Comparison of ENCODE assay signal across 9 cellular contexts in the genomic region with DNA sequence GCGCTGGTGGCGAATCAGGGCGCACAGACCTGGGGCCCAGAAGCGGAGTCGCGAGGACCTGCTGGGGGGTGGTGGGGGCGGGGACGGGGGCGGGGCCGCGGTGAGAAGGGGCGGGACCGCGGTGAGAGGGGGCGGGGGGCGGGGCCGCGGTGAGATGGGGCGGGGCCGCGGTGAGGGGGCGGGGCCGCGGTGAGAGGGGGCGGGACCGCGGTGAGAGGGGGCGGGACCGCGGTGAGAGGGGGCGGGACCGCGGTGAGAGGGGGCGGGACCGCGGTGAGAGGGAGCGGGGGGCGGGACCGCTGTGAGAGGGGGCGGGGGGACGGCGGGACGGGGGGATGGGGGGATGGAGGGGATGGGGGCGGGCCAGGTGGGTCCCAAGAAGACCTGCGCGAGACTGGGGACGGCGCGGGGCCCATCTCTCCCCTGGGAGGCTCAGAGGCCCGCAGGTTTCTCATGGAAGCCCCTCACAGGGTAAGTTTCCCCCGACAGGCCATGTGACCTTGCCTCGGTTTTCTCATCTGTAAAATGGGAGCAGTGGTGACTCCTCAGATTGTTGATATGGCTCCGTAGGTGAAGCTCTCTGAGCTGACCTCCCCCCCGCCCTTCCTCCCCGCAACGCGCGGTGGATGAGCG. TPM values are rescaled to one million over a fixed set of nuclear protein-coding genes. Genes with fewer than 3 reads are reported as not detected.
DNase-seq lines count a peak whose midpoint lies in the region; ATAC-seq and TF ChIP-seq lines count a peak whose summit lies in the region.
"Had no signal": no experiment of that assay in that cellular context is flagged by ENCODE, and none has a peak within 500 bp of the region (broad histone marks: within the 10 kb centered on the region; RNA-seq: fewer than 3 reads in every experiment).

No MANE protein-coding gene starts in this region.

- H3K27ac Mint-ChIP-seq in Caco-2 (ENCODE audit: unreplicated experiment), result no peak overlapping the region

- H3K27me3 ChIP-seq in Caco-2 (replicated peaks; ENCODE audit: control insufficient read depth, insufficient read depth, low read length) (no peaks in the 10 kb centered on the region), heart right ventricle (peaks cover 0 to 16% (median 10%) of the 10 kb centered on the region in 7 donors), prostate gland (replicated peaks; ENCODE audit: insufficient read depth) (no peaks in the 10 kb centered on the region)

- 19 to 24% methylated on average over 33 to 59 of the region's 59 CpGs for WGBS in heart right ventricle, 2 donors
- WGBS in prostate gland, result 22% methylated on average over 29 of the region's 59 CpGs

- CTCF ChIA-PET in Caco-2 (lab: Charles Lee), result interaction anchor here (0.6 kb wide), 1 partner anchor 37 kb away, joined by 3 read pairs; no protein-coding TSS in a partner anchor

- peaks cover 9% of the 10 kb centered on the region for H3K9me3 Mint-ChIP-seq in Caco-2 (ENCODE audit: unreplicated experiment)

- H3K27ac ChIP-seq in heart right ventricle, result no peak overlapping the region
- peak overlapping the region; percentile 11 to 66 for H3K27ac ChIP-seq in prostate gland

- POLR2A ChIA-PET in Caco-2 (lab: Charles Lee), result no interaction called here

- ATAC-seq in heart right ventricle (peak in 1 of 8 donors; percentile 7), GM21515 (IDR thresholded peaks at IDR 0.05; ENCODE audit: unreplicated experiment) (no peak)

- BruUV-seq in Caco-2 (replicated peaks; lab: Mats Ljungman, UMichigan), result no TSS peak

- intact Hi-C loops in Caco-2 (cut with micrococcal nuclease; ENCODE audit: unreplicated experiment), result no loop called here
- intact Hi-C loops in heart right ventricle (cut with DNase I), result no loop called here
- intact Hi-C loops in prostate gland (cut with DNase I), result no loop called here

- H3K4me1 ChIP-seq in Caco-2 (peaks cover 21% of the 10 kb centered on the region), heart right ventricle (peaks cover 8 to 15% (median 12%) of the 10 kb centered on the region in 9 donors), prostate gland (replicated peaks) (peaks cover 11% of the 10 kb centered on the region)

- TF ChIP-seq CTCF in Caco-2 (IDR thresholded peaks at IDR 0.05; ENCODE audit: insufficient read depth in 1 of 2, low read depth in 1 of 2, low read length in 1 of 2, severe bottlenecking in 1 of 2, unreplicated experiment in 1 of 2) (no peak), heart right ventricle (IDR thresholded peaks at IDR 0.05) (no peak), prostate gland (IDR thresholded peaks at IDR 0.05) (no peak)

- H3K9me3 ChIP-seq in Caco-2 (peaks cover 5% of the 10 kb centered on the region; the same call in 1 of the 2 replicates), heart right ventricle (no peaks in the 10 kb centered on the region), prostate gland (no peaks in the 10 kb centered on the region)

- H3K4me3 Mint-ChIP-seq in Caco-2 (ENCODE audit: unreplicated experiment), result peak overlapping the region; percentile 59

- H3K36me3 ChIP-seq in Caco-2 (ENCODE audit: control insufficient read depth, insufficient read depth, low read length), result 0 out of 2 replicates have a peak, but pooled peaks cover 1% of the 10 kb centered on the region
- peaks cover 0 to 17% (median 8%) of the 10 kb centered on the region in 9 donors for H3K36me3 ChIP-seq in heart right ventricle
- H3K36me3 ChIP-seq in prostate gland, result no peaks in the 10 kb centered on the region

- H3K27me3 Mint-ChIP-seq in Caco-2 (ENCODE audit: insufficient read depth, unreplicated experiment), result no peaks in the 10 kb centered on the region

- peaks cover 21% of the 10 kb centered on the region for H3K4me1 Mint-ChIP-seq in Caco-2 (ENCODE audit: low read depth, unreplicated experiment)

- DNase-seq in Caco-2 (no peak), T-helper 9 cell (peak; percentile 18), heart right ventricle (no peak), prostate gland (ENCODE audit: low spot score) (no peak), NCI-H345 treated with DMSO at 0.1 percent for 48 hours (lab: John Stamatoyannopoulos, UW; ENCODE audit: unreplicated experiment) (no peak), SHP77 treated with DMSO at 0.1 percent for 48 hours (lab: John Stamatoyannopoulos, UW) (no peak), OCI-M2 (lab: John Stamatoyannopoulos, UW; ENCODE audit: unreplicated experiment) (no peak)
- DNase-seq: NK-92 treated with Interleukin-12 subunit alpha and Interleukin-12 subunit beta, amount 100 ng/mL, for 24 hours had no signal

- H3K36me3 Mint-ChIP-seq in Caco-2 (ENCODE audit: insufficient read depth, unreplicated experiment), result peaks cover 35% of the 10 kb centered on the region

- no peak for TF ChIP-seq POLR2A in prostate gland (IDR thresholded peaks at IDR 0.05)

- H3K4me3 ChIP-seq in Caco-2 (ENCODE audit: low read depth, low read length) (peak overlapping the region; percentile 67), heart right ventricle (peak overlapping the region in 9 of 10 donors; percentile 27 to 50 (median 45)), prostate gland (peak overlapping the region; percentile 26 to 35)

RNA-seq across cellular contexts. Expression of gene DBNDD1, which starts 28.6 kb away (rescaled TPM):
- total RNA-seq in Caco-2 (2022) (64.2 and 64.6 TPM in 2 replicates), heart right ventricle (1 to 10 TPM; 3.0 to 6.8 (median 5.0) TPM), prostate gland (1 to 10 TPM; 5.3 to 7.7 TPM)
- polyA plus RNA-seq in heart right ventricle, result 1 to 10 TPM in 1 of 2 donors, under 1 TPM in 1; 0.72 to 2.2 TPM

RNA-seq across cellular contexts. Expression of gene PRDM7, which starts 29.3 kb away (rescaled TPM):
- total RNA-seq in Caco-2 (2022) (not detected in 2 replicates), heart right ventricle (not detected), prostate gland (under 1 TPM; 0.09 to 0.28 TPM)
- polyA plus RNA-seq in heart right ventricle, result not detected

Comparison
In these comparisons a context has a peak if more than half of its experiments do, and no peak if none do; other contexts are left out.
1. H3K27ac ChIP-seq: peak in prostate gland (2 of 2); none in heart right ventricle (0 of 10).
2. Peak in every context shown above with its lines, with median percentiles within 50 percentile points of each other: H3K4me3 ChIP-seq.